Comparison of ENCODE assay signal across 9 cellular contexts in genomic region chr16:89921131-89921698, GRCh38. TPM values are rescaled to one million over a fixed set of nuclear protein-coding genes. Genes with fewer than 3 reads are reported as not detected.
A peak's percentile ranks its signal among the peaks of the same experiment; 100 is the strongest.
DNase-seq lines count a peak whose midpoint lies in the region; ATAC-seq and TF ChIP-seq lines count a peak whose summit lies in the region.
"Had no signal": no experiment of that assay in that cellular context is flagged by ENCODE, and none has a peak within 500 bp of the region (broad histone marks: within the 10 kb centered on the region; RNA-seq: fewer than 3 reads in every experiment).

No MANE protein-coding gene starts in this region.

- peaks cover 41% of the 10 kb centered on the region for H3K4me1 Mint-ChIP-seq in neural crest cell

- H3K27me3 Mint-ChIP-seq in neural crest cell (ENCODE audit: low read depth), result peaks cover 11% of the 10 kb centered on the region

- peaks cover 33% of the 10 kb centered on the region for H3K27me3 ChIP-seq in colonic mucosa

- no peaks in the 10 kb centered on the region for H3K9me3 ChIP-seq in colonic mucosa

- H3K27ac Mint-ChIP-seq in neural crest cell (ENCODE audit: unreplicated experiment), result no peak overlapping the region

- TF ChIP-seq CTCF in colonic mucosa (IDR thresholded peaks at IDR 0.05), result no peak
- TF ChIP-seq CTCF in neural crest cell (conservative IDR thresholded peaks at IDR 0.05), result no peak

- H3K4me3 Mint-ChIP-seq in neural crest cell, result peak overlapping the region; percentile 98

- no peaks in the 10 kb centered on the region for H3K36me3 ChIP-seq in colonic mucosa

- peak overlapping the region in 1 of 2 donors; percentile 58 for H3K9ac ChIP-seq in colonic mucosa (ENCODE audit: low read depth in 2 of 2, low read length in 2 of 2)

- peak overlapping the region; percentile 85 for H3K27ac ChIP-seq in colonic mucosa

- no peak for ATAC-seq in HG03521 (IDR thresholded peaks at IDR 0.05; ENCODE audit: unreplicated experiment)

- H3K9me3 Mint-ChIP-seq in neural crest cell, result no peaks in the 10 kb centered on the region

- DNase-seq in COLO668 (lab: John Stamatoyannopoulos, UW; ENCODE audit: unreplicated experiment) (peak; percentile 59), HuH-7.5 (ENCODE audit: low spot score) (peak; percentile 35), colonic mucosa (no peak), neural crest cell (ENCODE audit: low read depth, low spot score) (no peak), NCI-H1930 (lab: John Stamatoyannopoulos, UW) (no peak), HuH-7 (ENCODE audit: low spot score) (no peak), mucosa of gallbladder (ENCODE audit: low spot score) (no peak)
- DNase-seq: activated gamma-delta T cell treated with Interleukin-2 at 50 U/mL for 16 hours had no signal

- peaks cover 28% of the 10 kb centered on the region for H3K4me1 ChIP-seq in colonic mucosa

- intact Hi-C loops in colonic mucosa (cut with DNase I), result no loop called here

- H3K36me3 Mint-ChIP-seq in neural crest cell (ENCODE audit: low read depth), result no peaks in the 10 kb centered on the region

- H3K4me3 ChIP-seq in colonic mucosa, result no peak overlapping the region

RNA-seq across cellular contexts. Expression of gene TUBB3, which starts 1.9 kb away (rescaled TPM):
- total RNA-seq in colonic mucosa (1 to 10 TPM; 3.2 to 8.0 TPM), neural crest cell (518 and 541 TPM in 2 replicates), mucosa of gallbladder (9.5 TPM)

RNA-seq across cellular contexts. Expression of gene MC1R, which starts 2.6 kb away (rescaled TPM):
- total RNA-seq in colonic mucosa (1 to 10 TPM; 1.6 to 3.4 TPM), neural crest cell (7.7 and 8.3 TPM in 2 replicates), mucosa of gallbladder (8.1 TPM)

RNA-seq across cellular contexts. Expression of gene DEF8, which starts 27.3 kb away (rescaled TPM):
- 10 to 100 TPM; 24.5 to 28.5 TPM for total RNA-seq in colonic mucosa
- 67.6 and 70.1 TPM in 2 replicates for total RNA-seq in neural crest cell
- total RNA-seq in mucosa of gallbladder, result 68.6 TPM

RNA-seq across cellular contexts. Expression of gene TCF25, which starts 47.8 kb away (rescaled TPM):
- total RNA-seq in colonic mucosa (100 to 1,000 TPM; 164 to 165 TPM), neural crest cell (198 and 209 TPM in 2 replicates), mucosa of gallbladder (175 TPM)

Comparison
In these comparisons a context has a peak if more than half of its experiments do, and no peak if none do; other contexts are left out.
1. DNase-seq: peak in COLO668 (single experiment) and HuH-7.5 (single experiment); none in colonic mucosa (single experiment), neural crest cell (single experiment), NCI-H1930 (0 of 2), HuH-7 (single experiment) and mucosa of gallbladder (single experiment).
2. RNA of gene TUBB3, which starts 1.9 kb away (total RNA-seq): 518 to 541 TPM in neural crest cell; 9.5 TPM in mucosa of gallbladder (single experiment) and 3.2 to 8.0 TPM in colonic mucosa; every median in the first group is over 10 times any median in the second.